In the genomic region with DNA sequence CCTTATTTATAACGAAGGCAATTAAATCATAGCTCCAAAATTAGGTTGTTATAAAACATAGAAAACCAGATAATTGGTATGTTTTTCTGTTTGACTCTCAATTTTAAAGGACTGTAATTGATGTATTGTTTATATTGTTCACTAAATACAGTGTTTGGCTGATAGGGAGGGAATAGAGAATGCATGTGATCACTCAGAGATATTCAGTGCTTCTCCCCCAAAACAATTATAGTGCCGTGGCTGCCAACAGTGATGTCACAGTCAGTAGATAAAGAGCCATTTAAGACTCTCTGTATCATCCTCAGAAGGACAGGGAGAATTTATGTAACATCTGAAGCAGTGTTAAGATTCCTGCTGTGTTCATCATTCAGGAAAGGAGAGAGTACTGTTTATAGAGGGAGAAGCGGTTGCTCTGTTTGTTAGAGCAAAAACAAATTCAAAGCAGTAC, we compare ENCODE assay signal across 9 cellular contexts.
DNase-seq lines count a peak whose midpoint lies in the region; TF ChIP-seq lines count a peak whose summit lies in the region.
"Had no signal": no experiment of that assay in that cellular context is flagged by ENCODE, and none has a peak within 500 bp of the region (broad histone marks: within the 10 kb centered on the region; RNA-seq: fewer than 3 reads in every experiment).

No MANE protein-coding gene starts in this region.

- no peaks in the 10 kb centered on the region for H3K36me3 ChIP-seq in Caco-2 (ENCODE audit: control insufficient read depth, insufficient read depth, low read length)

- no peaks in the 10 kb centered on the region for H3K9me3 ChIP-seq in Caco-2

- H3K4me3 ChIP-seq in Caco-2 (ENCODE audit: low read depth, low read length) = no peak overlapping the region

- no TSS peak for BruUV-seq in Caco-2 (replicated peaks; lab: Mats Ljungman, UMichigan)

- CTCF ChIA-PET in Caco-2 (lab: Charles Lee) = no interaction called here

- H3K27me3 ChIP-seq in Caco-2 (replicated peaks; ENCODE audit: control insufficient read depth, insufficient read depth, low read length) = no peaks in the 10 kb centered on the region

- H3K4me3 Mint-ChIP-seq in HFFc6 = no peak overlapping the region
- no peak overlapping the region for H3K4me3 Mint-ChIP-seq in Caco-2 (ENCODE audit: unreplicated experiment)

- peaks cover 69% of the 10 kb centered on the region for H3K4me1 Mint-ChIP-seq in HFFc6 (ENCODE audit: low read depth)
- peaks cover 35% of the 10 kb centered on the region for H3K4me1 Mint-ChIP-seq in Caco-2 (ENCODE audit: low read depth, unreplicated experiment)

- no peak for TF ChIP-seq CTCF in HFFc6 (IDR thresholded peaks at IDR 0.05)
- no peak for TF ChIP-seq CTCF in Caco-2 (IDR thresholded peaks at IDR 0.05; ENCODE audit: insufficient read depth in 1 of 2, low read depth in 1 of 2, low read length in 1 of 2, severe bottlenecking in 1 of 2, unreplicated experiment in 1 of 2)

- peaks cover 10% of the 10 kb centered on the region; the same call in 1 of the 2 replicates for H3K4me1 ChIP-seq in Caco-2

- intact Hi-C loops in Caco-2 (cut with micrococcal nuclease; ENCODE audit: unreplicated experiment) = loop anchor here (5.0 kb wide), 2 partner anchors 43 to 68 kb away; partner anchors contain the start of gene PHLPP1

- no peaks in the 10 kb centered on the region for H3K36me3 Mint-ChIP-seq in HFFc6 (ENCODE audit: low read depth)
- H3K36me3 Mint-ChIP-seq in Caco-2 (ENCODE audit: insufficient read depth, unreplicated experiment) = no peaks in the 10 kb centered on the region

- H3K27ac Mint-ChIP-seq in HFFc6 (peak overlapping the region; percentile 34), Caco-2 (ENCODE audit: unreplicated experiment) (no peak overlapping the region)

- POLR2A ChIA-PET in Caco-2 (lab: Charles Lee) = no interaction called here

- no peaks in the 10 kb centered on the region for H3K9me3 Mint-ChIP-seq in HFFc6
- no peaks in the 10 kb centered on the region for H3K9me3 Mint-ChIP-seq in Caco-2 (ENCODE audit: unreplicated experiment)

- DNase-seq in A172 (ENCODE audit: low spot score) (peak; percentile 40), HFFc6 (peak; percentile 74), amniotic epithelial cell (ENCODE audit: low read depth) (peak; percentile 92), kidney glomerular epithelial cell (lab: John Stamatoyannopoulos, UW) (peak; percentile 22), Caco-2 (no peak), NCI-H1048 (lab: John Stamatoyannopoulos, UW) (no peak)
- no peak for DNase-seq in stimulated activated CD4-positive, alpha-beta T cell treated with anti-CD3 and anti-CD28 coated beads, Interleukin-4, amount 100 ng/mL, for 4 hours
- DNase-seq in stimulated activated CD4-positive, alpha-beta T cell treated with anti-CD3 and anti-CD28 coated beads, Interleukin-2, amount 100 ng/mL, for 48 hours = no peak
- DNase-seq: DND-41 had no signal

- H3K27me3 Mint-ChIP-seq in HFFc6 (ENCODE audit: insufficient read depth) = peaks cover 2% of the 10 kb centered on the region; the same call in 1 of the 2 replicates
- H3K27me3 Mint-ChIP-seq in Caco-2 (ENCODE audit: insufficient read depth, unreplicated experiment) = no peaks in the 10 kb centered on the region

Comparison
In these comparisons a context has a peak if more than half of its experiments do, and no peak if none do; other contexts are left out.
1. DNase-seq: peak in A172 (single experiment), HFFc6 (single experiment), amniotic epithelial cell (single experiment) and kidney glomerular epithelial cell (single experiment); none in Caco-2 (0 of 2), NCI-H1048 (single experiment), stimulated activated CD4-positive, alpha-beta T cell treated with anti-CD3 and anti-CD28 coated beads, Interleukin-4, amount 100 ng/mL, for 4 hours (0 of 2) and stimulated activated CD4-positive, alpha-beta T cell treated with anti-CD3 and anti-CD28 coated beads, Interleukin-2, amount 100 ng/mL, for 48 hours (0 of 2).